8 cellular contexts compared by ENCODE assay signal in the genomic region with DNA sequence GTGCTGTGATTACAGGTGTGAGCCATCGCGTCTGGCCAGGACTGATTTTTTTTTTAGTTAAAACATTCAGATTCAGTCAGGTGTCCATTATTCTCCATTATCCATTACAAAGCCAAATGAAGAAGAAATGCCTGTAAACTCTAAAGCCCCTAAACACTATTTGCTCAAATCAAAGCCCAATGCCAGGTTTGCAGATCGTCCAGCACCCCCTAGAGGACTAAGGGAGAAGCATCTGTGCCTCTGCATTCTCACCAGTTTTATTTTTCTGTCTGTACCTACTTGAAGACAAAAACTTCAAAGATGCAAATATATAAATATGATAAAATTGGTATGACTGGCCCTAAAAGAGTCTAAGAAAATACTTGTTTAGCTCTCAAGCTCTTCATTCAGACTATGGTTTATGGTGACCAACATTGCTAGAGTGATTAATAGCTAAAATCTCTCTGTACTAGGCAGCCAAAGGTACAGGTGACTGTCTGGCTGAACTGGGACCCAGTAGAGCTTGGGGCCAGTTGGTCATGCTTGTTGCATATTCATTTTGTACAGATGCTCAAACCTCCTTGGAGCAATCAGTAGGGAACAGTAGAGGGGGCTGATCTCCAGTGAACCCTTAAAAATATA.
DNase-seq lines count a peak whose midpoint lies in the region; ATAC-seq and TF ChIP-seq lines count a peak whose summit lies in the region.

No MANE protein-coding gene starts in this region.

- intact Hi-C loops in A673 (cut with micrococcal nuclease; ENCODE audit: unreplicated experiment) = loop anchor here (10.0 kb wide), 1 partner anchor 227 kb away; the partner anchor contains the start of genes PPP1R12B and UBE2T
- intact Hi-C loops in body of pancreas (cut with DNase I) = no loop called here

- ATAC-seq in body of pancreas = no peak
- no peak for ATAC-seq in HG03469 (IDR thresholded peaks at IDR 0.05; ENCODE audit: unreplicated experiment)
- ATAC-seq in HG02623 (IDR thresholded peaks at IDR 0.05; ENCODE audit: unreplicated experiment) = no peak
- no peak for ATAC-seq in HG03159 (IDR thresholded peaks at IDR 0.05; ENCODE audit: unreplicated experiment)

- H3K4me3 ChIP-seq in A673 (ENCODE audit: low read depth, low read length, poor library complexity, severe bottlenecking) (no peak overlapping the region), body of pancreas (no peak overlapping the region)

- POLR2A ChIA-PET in A673 (lab: Charles Lee; ENCODE audit: low non-redundant PET) = no interaction called here

- H3K27ac ChIP-seq in A673 (ENCODE audit: low read depth, low read length, poor library complexity, severe bottlenecking) = no peak overlapping the region
- no peak overlapping the region for H3K27ac ChIP-seq in body of pancreas

- 61 to 65% methylated on average over 3 of the region's 3 CpGs for WGBS in body of pancreas, 2 donors

- DNase-seq in A673 (ENCODE audit: low spot score) (peak; percentile 69), EL (peak; percentile 45), NCI-H446 (lab: John Stamatoyannopoulos, UW) (peak; percentile 48 to 78), body of pancreas (peak in 2 of 4 donors; percentile 28 to 36), medulla oblongata (ENCODE audit: extremely low spot score) (peak; percentile 70)

- H3K4me1 ChIP-seq in A673 (ENCODE audit: insufficient read depth, low read length, poor library complexity, severe bottlenecking) = peaks cover 17% of the 10 kb centered on the region
- H3K4me1 ChIP-seq in body of pancreas = peaks cover 6% of the 10 kb centered on the region

- no peak for TF ChIP-seq POLR2A in body of pancreas (IDR thresholded peaks at IDR 0.05)

- H3K36me3 ChIP-seq in A673 (ENCODE audit: insufficient read depth, low read length, poor library complexity, severe bottlenecking) (no peaks in the 10 kb centered on the region), body of pancreas (replicated peaks in 1 of 2; ENCODE audit: insufficient read depth in 1 of 2, low read depth in 2 of 2) (no peaks in the 10 kb centered on the region)

- H3K27me3 ChIP-seq in A673 (replicated peaks; ENCODE audit: insufficient read depth, low read depth, low read length, poor library complexity) (no peaks in the 10 kb centered on the region), body of pancreas (no peaks in the 10 kb centered on the region)

- CTCF ChIA-PET in A673 (lab: Charles Lee) = interaction anchor here (0.8 to 1.4 kb wide), 3 partner anchors 11 to 70 kb away, joined by 3 to 4 read pairs (median 3); no protein-coding TSS in a partner anchor

- H3K9me3 ChIP-seq in A673 (ENCODE audit: low read depth, low read length, poor library complexity, severe bottlenecking) (no peaks in the 10 kb centered on the region), body of pancreas (no peaks in the 10 kb centered on the region)

- BruUV-seq in A673 (replicated peaks; lab: Mats Ljungman, UMichigan) = no TSS peak

- TF ChIP-seq CTCF in A673 (conservative IDR thresholded peaks at IDR 0.05; ENCODE audit: low read depth, low read length) (peak; percentile 96), body of pancreas (IDR thresholded peaks at IDR 0.05) (peak; percentile 53 to 82 (median 63))
